Comparison of ENCODE assay signal across 23 cellular contexts in genomic region chr9:123784513-123784912, GRCh38.
DNase-seq lines count a peak whose midpoint lies in the region; ATAC-seq and TF ChIP-seq lines count a peak whose summit lies in the region.
"Had no signal": no experiment of that assay in that cellular context is flagged by ENCODE, and none has a peak within 500 bp of the region (broad histone marks: within the 10 kb centered on the region; RNA-seq: fewer than 3 reads in every experiment).

No MANE protein-coding gene starts in this region.

- H3K4me1 ChIP-seq in adipocyte (ENCODE audit: control insufficient read depth, insufficient read depth, low read length) (no peaks in the 10 kb centered on the region), H9 (ENCODE audit: insufficient read depth, low read length) (no peaks in the 10 kb centered on the region)
- H3K4me1 ChIP-seq: parathyroid adenoma, tibial nerve had no signal

- H3K9ac ChIP-seq in adipocyte (ENCODE audit: low read length): no peak overlapping the region
- H3K9ac ChIP-seq in H9 (ENCODE audit: extremely low read depth, insufficient read length, low read length): no peak overlapping the region
- H3K9ac ChIP-seq: parathyroid adenoma had no signal

- no peaks in the 10 kb centered on the region for H4K20me1 ChIP-seq in H9 (ENCODE audit: control insufficient read depth, insufficient read depth, insufficient read length)

- no CpG with 5 or more reads among the region's 1 CpG for WGBS in H9 (ENCODE audit: extremely low coverage, insufficient read length, low lambda C conversion rate)

- H3K27me3 Mint-ChIP-seq in H9 (ENCODE audit: low read depth): no peaks in the 10 kb centered on the region
- H3K27me3 Mint-ChIP-seq: naive thymus-derived CD8-positive, alpha-beta T cell had no signal

- no peak overlapping the region for H3K27ac ChIP-seq in H9 (ENCODE audit: insufficient read length, low read depth, low read length)
- H3K27ac ChIP-seq: parathyroid adenoma, tibial nerve had no signal

- no peak overlapping the region for H2BK15ac ChIP-seq in H9 (ENCODE audit: low read depth, low read length)

- no peak overlapping the region for H4K8ac ChIP-seq in H9 (replicated peaks; ENCODE audit: insufficient read length, low read depth, low read length)

- no peak overlapping the region for H3K4me3 ChIP-seq in adipocyte (ENCODE audit: low read length)
- H3K4me3 ChIP-seq in fibroblast of mammary gland (ENCODE audit: control insufficient read depth, low read depth, low read length): no peak overlapping the region
- H3K4me3 ChIP-seq: tibial nerve had no signal

- intact Hi-C loops in left cardiac atrium (cut with DNase I): no loop called here

- no peak overlapping the region for H4K5ac ChIP-seq in H9 (ENCODE audit: insufficient read length, low read depth, low read length)

- H2AFZ ChIP-seq in H9 (ENCODE audit: low read length): no peak overlapping the region
- H2AFZ ChIP-seq: parathyroid adenoma had no signal

- no peak for TF ChIP-seq CTCF in fibroblast of mammary gland (conservative IDR thresholded peaks at IDR 0.05; ENCODE audit: control insufficient read depth, insufficient read depth, low read depth, low read length)
- TF ChIP-seq CTCF in H9 (conservative IDR thresholded peaks at IDR 0.05): no peak

- H3K36me3 ChIP-seq in adipocyte (ENCODE audit: control insufficient read depth, insufficient read depth, low read length, severe bottlenecking): no peaks in the 10 kb centered on the region
- H3K36me3 ChIP-seq: tibial nerve had no signal

- H3K4me1 Mint-ChIP-seq in H9: peaks cover under 1 to 5% of the 10 kb centered on the region in 2 experiments; a peak in 2 of 4 replicates

- H3K4me3 Mint-ChIP-seq in H9: no peak overlapping the region
- H3K4me3 Mint-ChIP-seq: CD14-positive monocyte; naive thymus-derived CD8-positive, alpha-beta T cell had no signal

- ATAC-seq in left cardiac atrium: no peak
- ATAC-seq: naive thymus-derived CD8-positive, alpha-beta T cell; sciatic nerve; stimulated activated naive CD8-positive, alpha-beta T cell treated with anti-CD3 and anti-CD28 coated beads, Interleukin-15, Interleukin-2, amounts not matched to agents 100 U/mL and 50 U/mL, for 24 hours had no signal

- H3K9me3 Mint-ChIP-seq in H9: no peaks in the 10 kb centered on the region
- H3K9me3 Mint-ChIP-seq: CD14-positive monocyte; naive thymus-derived CD8-positive, alpha-beta T cell had no signal

- no peak overlapping the region for H3T11ph ChIP-seq in H9 (ENCODE audit: low read length)

- H3K27ac Mint-ChIP-seq in H9: no peak overlapping the region
- H3K27ac Mint-ChIP-seq: naive thymus-derived CD8-positive, alpha-beta T cell had no signal

- H2BK5ac ChIP-seq in H9 (ENCODE audit: insufficient read length, low read length): no peak overlapping the region

- no peak overlapping the region for H3K4me2 ChIP-seq in H9 (ENCODE audit: insufficient read depth, insufficient read length, low read length)

- no peaks in the 10 kb centered on the region for H3K79me2 ChIP-seq in H9 (ENCODE audit: insufficient read depth, low read length)
- H3K79me2 ChIP-seq: parathyroid adenoma had no signal

- peak; percentile 56 for DNase-seq in GM04503 (ENCODE audit: low read depth)
- DNase-seq in adipocyte (ENCODE audit: low read depth): peak; percentile 94
- DNase-seq in fibroblast of mammary gland (ENCODE audit: low read depth): peak; percentile 90
- DNase-seq in activated CD4-positive, alpha-beta T cell treated with anti-CD3 and anti-CD28 coated beads for 4 hours: no peak
- no peak for DNase-seq in left cardiac atrium
- no peak for DNase-seq in H9
- no peak for DNase-seq in dermis blood vessel endothelial cell
- DNase-seq: activated CD4-positive, alpha-beta T cell treated with anti-CD3 and anti-CD28 coated beads for 48 hours; effector memory CD4-positive, alpha-beta T cell; foreskin melanocyte; GF-D8; hippocampal formation; islet precursor cell; KG1; mesendoderm; naive thymus-derived CD8-positive, alpha-beta T cell; NCI-H1092 treated with DMSO at 0.1 percent for 48 hours; NCI-H526; stimulated activated naive CD8-positive, alpha-beta T cell treated with anti-CD3 and anti-CD28 coated beads, Interleukin-15, Interleukin-2, amounts not matched to agents 100 U/mL and 50 U/mL, for 24 hours had no signal

- H3K36me3 Mint-ChIP-seq in H9 (ENCODE audit: insufficient read depth in 1 of 3, low read depth in 3 of 3): no peaks in the 10 kb centered on the region; a peak in 1 of 7 replicates

- no peak overlapping the region for H3K18ac ChIP-seq in H9 (ENCODE audit: insufficient read length, low read depth, low read length)

- H3K9me3 ChIP-seq in adipocyte (ENCODE audit: control insufficient read depth, low read length) (no peaks in the 10 kb centered on the region), H9 (ENCODE audit: control insufficient read depth, low read depth, low read length) (no peaks in the 10 kb centered on the region)
- H3K9me3 ChIP-seq: tibial nerve had no signal

- H3K27me3 ChIP-seq in adipocyte (replicated peaks; ENCODE audit: control insufficient read depth, insufficient read depth, low read length) (no peaks in the 10 kb centered on the region), H9 (ENCODE audit: insufficient read depth, low read length) (0 out of 2 replicates have a peak, but pooled peaks cover 2% of the 10 kb centered on the region)
- H3K27me3 ChIP-seq: tibial nerve had no signal

- H2BK20ac ChIP-seq in H9 (ENCODE audit: low read depth, low read length, poor library complexity, severe bottlenecking): no peak overlapping the region

- H3K56ac ChIP-seq in H9 (ENCODE audit: insufficient read length, low read depth, low read length): no peak overlapping the region

- no peaks in the 10 kb centered on the region for H3K23me2 ChIP-seq in H9 (ENCODE audit: insufficient read length, low read depth, low read length, poor library complexity, severe bottlenecking)

- no peaks in the 10 kb centered on the region for H3K79me1 ChIP-seq in H9 (ENCODE audit: insufficient read depth, low read depth, low read length, poor library complexity, severe bottlenecking)

- no peak overlapping the region for H2BK120ac ChIP-seq in H9 (ENCODE audit: low read depth, low read length, poor library complexity, severe bottlenecking)

- no peak overlapping the region for H2BK12ac ChIP-seq in H9 (ENCODE audit: insufficient read length, low read depth, low read length)

- H3K14ac ChIP-seq in H9 (ENCODE audit: insufficient read depth, low read length): no peak overlapping the region

- no peak overlapping the region for H2AK5ac ChIP-seq in H9 (ENCODE audit: insufficient read length, low read length)

- no peak overlapping the region for H3K23ac ChIP-seq in H9 (ENCODE audit: insufficient read length, low read depth, low read length)

- no peak overlapping the region for H4K91ac ChIP-seq in H9 (ENCODE audit: insufficient read length, low read depth, low read length)

- H3K4ac ChIP-seq in H9 (ENCODE audit: low read depth, low read length): no peak overlapping the region

Comparison
In these comparisons a context has a peak if more than half of its experiments do, and no peak if none do; other contexts are left out.
1. DNase-seq: peak in GM04503 (single experiment), adipocyte (single experiment) and fibroblast of mammary gland (single experiment); none in activated CD4-positive, alpha-beta T cell treated with anti-CD3 and anti-CD28 coated beads for 4 hours (0 of 2), left cardiac atrium (single experiment), H9 (single experiment) and dermis blood vessel endothelial cell (single experiment).